8 cellular contexts compared by ENCODE assay signal in the genomic region with DNA sequence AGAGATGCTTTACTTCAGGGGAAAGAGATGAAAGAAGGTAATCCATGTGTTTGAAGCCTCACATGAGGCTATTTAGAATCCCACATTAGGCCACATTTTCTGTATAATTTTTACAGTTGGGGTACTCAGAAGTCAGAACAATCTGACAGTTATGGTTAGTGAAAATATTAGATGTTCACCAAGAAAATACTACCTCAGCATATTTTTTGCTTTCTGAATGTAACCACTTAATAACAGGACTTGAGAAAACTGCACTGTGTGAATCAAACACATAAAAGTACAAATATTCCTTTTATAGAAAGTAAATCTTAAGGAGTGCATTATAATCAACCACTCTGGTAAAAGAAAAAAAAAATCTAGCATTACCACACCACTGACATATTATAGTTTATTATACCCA.
"Had no signal": no experiment of that assay in that cellular context is flagged by ENCODE, and none has a peak within 500 bp of the region (broad histone marks: within the 10 kb centered on the region; RNA-seq: fewer than 3 reads in every experiment).

No MANE protein-coding gene starts in this region.

- H3K9ac ChIP-seq: KMS-11 had no signal

- H3K27me3 Mint-ChIP-seq: IgD-negative memory B cell had no signal

- H3K36me3 Mint-ChIP-seq: IgD-negative memory B cell had no signal

- DNase-seq: Karpas-422, Kasumi-1, KBM-7, KG1 had no signal

- H3K9me3 Mint-ChIP-seq: IgD-negative memory B cell had no signal

- H3K27ac Mint-ChIP-seq: IgD-negative memory B cell had no signal

- H3K4me1 Mint-ChIP-seq: IgD-negative memory B cell had no signal

- FAIRE-seq: HTR-8/SVneo had no signal

- H3K27ac ChIP-seq: HL-60, KMS-11 had no signal

- H3K4me3 Mint-ChIP-seq: IgD-negative memory B cell had no signal

- H3K4me2 ChIP-seq: KMS-11 had no signal
